8 cellular contexts compared by ENCODE assay signal in genomic region chr11:104254347-104254746, GRCh38.
DNase-seq lines count a peak whose midpoint lies in the region; ATAC-seq, FAIRE-seq and TF ChIP-seq lines count a peak whose summit lies in the region.

No MANE protein-coding gene starts in this region.

- H2AK5ac ChIP-seq in H1 (ENCODE audit: low read depth, low read length), result no peak overlapping the region

- no peak overlapping the region for H3K56ac ChIP-seq in H1 (replicated peaks; ENCODE audit: insufficient read length, low read depth, low read length)

- in situ Hi-C loops in Panc1 (cut with HindIII; ENCODE audit: low pct_unique_long_range_greater_than_20kb, low sequenced_read_pairs), result no loop called here

- intact Hi-C loops in Panc1 (cut with micrococcal nuclease; ENCODE audit: unreplicated experiment), result no loop called here

- no peak overlapping the region for H3K18ac ChIP-seq in H1 (ENCODE audit: extremely low read depth, low read length)

- H2BK15ac ChIP-seq in H1 (ENCODE audit: low read length), result no peak overlapping the region

- ATAC-seq in DND-41 (ENCODE audit: insufficient read depth, low read depth) (peak; percentile 76), HG03354 (IDR thresholded peaks at IDR 0.05; ENCODE audit: poor library complexity, severe bottlenecking, unreplicated experiment) (peak; percentile 89), Panc1 (no peak)

- no peak overlapping the region for H2BK120ac ChIP-seq in H1 (replicated peaks; ENCODE audit: low read depth, low read length)

- no peak overlapping the region for H2BK12ac ChIP-seq in H1 (ENCODE audit: low read depth, low read length)

- WGBS in H1 (ENCODE audit: extremely low coverage in 1 of 2, insufficient coverage in 1 of 2, insufficient read length in 1 of 2, insufficient replicate concordance in 2 of 2, low coverage in 1 of 2, low lambda C conversion rate in 2 of 2, missing lambda C conversion rate in 1 of 2), 2 experiments, result 33% methylated on average over 8 of the region's 8 CpGs; no CpG with 5 or more reads in 1 of the 2 experiments

- H3K4ac ChIP-seq in H1 (replicated peaks; ENCODE audit: insufficient read length, low read depth, low read length), result no peak overlapping the region

- POLR2A ChIA-PET in Panc1 (lab: Charles Lee) (no interaction called here), H1 (lab: Charles Lee; ENCODE audit: partially characterized antibody) (no interaction called here)

- TF ChIP-seq CTCF in DND-41 (IDR thresholded peaks at IDR 0.05; ENCODE audit: borderline replicate concordance, extremely low read depth, low read length, poor library complexity, severe bottlenecking) (peak; percentile 59), Panc1 (IDR thresholded peaks at IDR 0.05) (peak; percentile 58), H1 (IDR thresholded peaks at IDR 0.05; ENCODE audit: control extremely low read depth in 1 of 3, insufficient read depth in 1 of 3, low read depth in 1 of 3, low read length in 3 of 3) (peak; percentile 81 to 95 (median 87)), retinal pigment epithelial cell (conservative IDR thresholded peaks at IDR 0.05; ENCODE audit: low read depth, low read length) (peak; percentile 91)

- peak; percentile 95 to 97 for TF ChIP-seq RAD21 in H1 (IDR thresholded peaks at IDR 0.05 in 1 of 2, conservative IDR thresholded peaks at IDR 0.05 in 1 of 2; ENCODE audit: low read depth in 2 of 2, low read length in 2 of 2)

- no peaks in the 10 kb centered on the region for H3K4me1 ChIP-seq in DND-41 (ENCODE audit: insufficient read depth, low read length)
- no peaks in the 10 kb centered on the region for H3K4me1 ChIP-seq in Panc1 (ENCODE audit: control insufficient read depth, insufficient read depth, low read length)
- H3K4me1 ChIP-seq in H1 (replicated peaks in 1 of 4; ENCODE audit: control insufficient read depth in 3 of 4, insufficient read depth in 4 of 4, low read length in 3 of 4), result no peaks in the 10 kb centered on the region

- H3K14ac ChIP-seq in H1 (ENCODE audit: insufficient read length), result no peak overlapping the region

- H3K79me2 ChIP-seq in DND-41 (ENCODE audit: insufficient read depth, low read length) (no peaks in the 10 kb centered on the region), H1 (ENCODE audit: control insufficient read depth in 1 of 2, insufficient read depth in 2 of 2, low read length in 2 of 2) (no peaks in the 10 kb centered on the region)

- H3K36me3 ChIP-seq in DND-41 (ENCODE audit: insufficient read depth, low read length) (no peaks in the 10 kb centered on the region), Panc1 (ENCODE audit: control insufficient read depth, insufficient read depth, low read length) (no peaks in the 10 kb centered on the region), H1 (ENCODE audit: control insufficient read depth in 2 of 4, insufficient read depth in 4 of 4, low read length in 3 of 4) (no peaks in the 10 kb centered on the region)

- DNase-seq in DND-41 (peak; percentile 40), GM19239 (ENCODE audit: insufficient read length, low spot score) (peak; percentile 10), Panc1 (ENCODE audit: low read depth, low spot score) (no peak), H1 (ENCODE audit: low read depth in 1 of 2, low spot score in 2 of 2) (peak; percentile 65 to 87), retinal pigment epithelial cell (ENCODE audit: low read depth) (no peak), 8988T (no peak), hypothalamus (lab: John Stamatoyannopoulos, UW) (no peak)

- no peak overlapping the region for H2BK5ac ChIP-seq in H1 (ENCODE audit: low read depth, low read length)

- H3K9ac ChIP-seq in DND-41 (ENCODE audit: low read depth, low read length) (no peak overlapping the region), H1 (replicated peaks in 1 of 4; ENCODE audit: extremely low read depth in 1 of 4, low read depth in 3 of 4, low read length in 3 of 4) (no peak overlapping the region)

- H3K23me2 ChIP-seq in H1 (ENCODE audit: low read depth, low read length), result no peaks in the 10 kb centered on the region; the same call in 1 of the 2 replicates

- CTCF ChIA-PET in Panc1 (lab: Charles Lee) (no interaction called here), H1 (lab: Charles Lee; ENCODE audit: partially characterized antibody) (interaction anchor here (0.5 to 2.1 kb wide), 23 partner anchors 10 to 1608 kb away, joined by 3 to 18 read pairs (median 3); no protein-coding TSS in a partner anchor)

- no peak overlapping the region for H3K4me2 ChIP-seq in DND-41 (ENCODE audit: insufficient read depth, low read length)
- no peak overlapping the region for H3K4me2 ChIP-seq in H1 (ENCODE audit: insufficient read depth in 1 of 2, low read depth in 2 of 2, low read length in 2 of 2)

- no peaks in the 10 kb centered on the region for H4K20me1 ChIP-seq in DND-41 (ENCODE audit: insufficient read depth, low read length)
- H4K20me1 ChIP-seq in H1 (replicated peaks in 1 of 2; ENCODE audit: control insufficient read depth in 1 of 2, insufficient read depth in 2 of 2, low read length in 2 of 2), result no peaks in the 10 kb centered on the region

- no peak overlapping the region for H2AFZ ChIP-seq in DND-41 (ENCODE audit: low read depth, low read length)
- H2AFZ ChIP-seq in H1 (ENCODE audit: low read length), result peak overlapping the region; percentile 98

- no peak overlapping the region for H4K5ac ChIP-seq in H1 (ENCODE audit: insufficient read length, low read depth, low read length)

- H3K23ac ChIP-seq in H1 (ENCODE audit: insufficient read length), result no peak overlapping the region

- no peak for TF ChIP-seq EP300 in H1 (IDR thresholded peaks at IDR 0.05; ENCODE audit: borderline replicate concordance in 1 of 2, low read depth in 2 of 2, low read length in 2 of 2)

- H3K79me1 ChIP-seq in H1 (ENCODE audit: low read depth, low read length), result no peaks in the 10 kb centered on the region

- TF ChIP-seq POLR2A in H1 (IDR thresholded peaks at IDR 0.05; ENCODE audit: control extremely low read depth in 1 of 2, low read depth in 2 of 2, low read length in 2 of 2), result no peak

- H2BK20ac ChIP-seq in H1 (ENCODE audit: low read length), result no peak overlapping the region

- BruUV-seq in Panc1 (replicated peaks; lab: Mats Ljungman, UMichigan), result no TSS peak

- H3K4me3 ChIP-seq in DND-41 (ENCODE audit: low read depth in 1 of 2, low read length in 2 of 2) (no peak overlapping the region), Panc1 (ENCODE audit: low read depth in 2 of 2, low read length in 2 of 2) (no peak overlapping the region), H1 (ENCODE audit: extremely low read depth in 1 of 4, insufficient read depth in 2 of 4, low read depth in 3 of 4, low read length in 4 of 4) (no peak overlapping the region), retinal pigment epithelial cell (ENCODE audit: low read length) (no peak overlapping the region)

- no peak overlapping the region for H4K91ac ChIP-seq in H1 (replicated peaks; ENCODE audit: insufficient read length, low read length)

- no peaks in the 10 kb centered on the region for H3K9me3 ChIP-seq in DND-41 (ENCODE audit: insufficient read depth, low read length, severe bottlenecking)
- no peaks in the 10 kb centered on the region for H3K9me3 ChIP-seq in Panc1 (ENCODE audit: control insufficient read depth, insufficient read depth, low read depth, low read length)
- H3K9me3 ChIP-seq in H1 (ENCODE audit: insufficient read depth in 2 of 2, low read depth in 1 of 2, low read length in 1 of 2), result no peaks in the 10 kb centered on the region

- no peak overlapping the region for H4K8ac ChIP-seq in H1 (ENCODE audit: extremely low read depth, insufficient read depth, low read length)

- H3K27me3 ChIP-seq in DND-41 (ENCODE audit: insufficient read depth, low read length, poor library complexity) (no peaks in the 10 kb centered on the region), Panc1 (ENCODE audit: control insufficient read depth, insufficient read depth, low read length) (no peaks in the 10 kb centered on the region), H1 (replicated peaks in 1 of 4; ENCODE audit: control insufficient read depth in 3 of 4, extremely low read depth in 1 of 4, insufficient read depth in 3 of 4, low read length in 3 of 4) (no peaks in the 10 kb centered on the region)

- FAIRE-seq in GM19239 (lab: Jason Lieb, UNC) (peak; percentile 84), H1 (lab: Jason Lieb, UNC) (peak; percentile 96)

- H3K27ac ChIP-seq in DND-41 (ENCODE audit: low read length), result no peak overlapping the region
- no peak overlapping the region for H3K27ac ChIP-seq in Panc1 (ENCODE audit: low read length)
- no peak overlapping the region for H3K27ac ChIP-seq in H1 (ENCODE audit: low read depth, low read length)

TF ChIP-seq in H1, 55 proteins besides CTCF, POLR2A, EP300 and RAD21 (continues in another document):
- no peak for TF ChIP-seq HDAC2 (IDR thresholded peaks at IDR 0.05; ENCODE audit: borderline replicate concordance in 1 of 2, low read depth in 2 of 2, low read length in 2 of 2)
- TF ChIP-seq KDM1A (IDR thresholded peaks at IDR 0.05; ENCODE audit: borderline replicate concordance, low read length), result no peak

Comparison
In these comparisons a context has a peak if more than half of its experiments do, and no peak if none do; other contexts are left out.
1. DNase-seq: peak in DND-41 (single experiment), GM19239 (single experiment) and H1 (2 of 2); none in Panc1 (single experiment), retinal pigment epithelial cell (single experiment), 8988T (single experiment) and hypothalamus (0 of 51).
2. Peak in every context shown above with its lines, with median percentiles within 50 percentile points of each other: CTCF ChIP-seq.